ENCODE assay signal across 9 cellular contexts in genomic region chr4:105637409-105638258, GRCh38.
DNase-seq lines count a peak whose midpoint lies in the region; ATAC-seq, FAIRE-seq and TF ChIP-seq lines count a peak whose summit lies in the region.
"Had no signal": no experiment of that assay in that cellular context is flagged by ENCODE, and none has a peak within 500 bp of the region (broad histone marks: within the 10 kb centered on the region; RNA-seq: fewer than 3 reads in every experiment).

No MANE protein-coding gene starts in this region.

- no peaks in the 10 kb centered on the region for H3K27me3 ChIP-seq in bronchial epithelial cell (ENCODE audit: control insufficient read depth, insufficient read depth, low read length)

- FAIRE-seq in bronchial epithelial cell (lab: Jason Lieb, UNC) (no peak), H54 (lab: Jason Lieb, UNC) (no peak)

- H3K36me3 ChIP-seq in bronchial epithelial cell (ENCODE audit: control insufficient read depth, insufficient read depth, low read length) = no peaks in the 10 kb centered on the region

- DNase-seq in activated naive CD8-positive, alpha-beta T cell treated with anti-CD3 and anti-CD28 coated beads, Interleukin-2, amount 50 U/mL, for 24 hours = peak; percentile 2
- no peak for DNase-seq in activated naive CD8-positive, alpha-beta T cell treated with anti-CD3 and anti-CD28 coated beads for 36 hours
- DNase-seq in NCI-H226 (peak; percentile 7), bronchial epithelial cell (ENCODE audit: low read depth) (peak; percentile 26), middle frontal gyrus (ENCODE audit: extremely low spot score, low spot score) (peak; percentile 30), H54 (ENCODE audit: insufficient read length, low spot score) (no peak), GM19240 (ENCODE audit: insufficient read length, low spot score) (no peak)

- no peak for ATAC-seq in activated naive CD8-positive, alpha-beta T cell treated with anti-CD3 and anti-CD28 coated beads, Interleukin-2, amount 50 U/mL, for 24 hours
- ATAC-seq in HG03060 (IDR thresholded peaks at IDR 0.05; ENCODE audit: low read depth, unreplicated experiment) = peak; percentile 74

- no peak overlapping the region for H3K4me3 Mint-ChIP-seq in activated naive CD8-positive, alpha-beta T cell treated with anti-CD3 and anti-CD28 coated beads, Interleukin-2, amount 50 U/mL, for 24 hours
- no peak overlapping the region for H3K4me3 Mint-ChIP-seq in activated naive CD8-positive, alpha-beta T cell treated with anti-CD3 and anti-CD28 coated beads for 36 hours
- H3K4me3 Mint-ChIP-seq: CD4-positive, alpha-beta T cell had no signal

- no peak for TF ChIP-seq CTCF in bronchial epithelial cell (IDR thresholded peaks at IDR 0.05; ENCODE audit: insufficient read depth, low read length, severe bottlenecking)

- no peaks in the 10 kb centered on the region for H3K9me3 Mint-ChIP-seq in activated naive CD8-positive, alpha-beta T cell treated with anti-CD3 and anti-CD28 coated beads, Interleukin-2, amount 50 U/mL, for 24 hours
- H3K9me3 Mint-ChIP-seq in activated naive CD8-positive, alpha-beta T cell treated with anti-CD3 and anti-CD28 coated beads for 36 hours = no peaks in the 10 kb centered on the region
- H3K9me3 Mint-ChIP-seq: CD4-positive, alpha-beta T cell had no signal

- no peak overlapping the region for H3K4me3 ChIP-seq in bronchial epithelial cell (ENCODE audit: low read depth, low read length)

- no peak overlapping the region for H3K27ac Mint-ChIP-seq in activated naive CD8-positive, alpha-beta T cell treated with anti-CD3 and anti-CD28 coated beads, Interleukin-2, amount 50 U/mL, for 24 hours
- no peak overlapping the region for H3K27ac Mint-ChIP-seq in activated naive CD8-positive, alpha-beta T cell treated with anti-CD3 and anti-CD28 coated beads for 36 hours
- H3K27ac Mint-ChIP-seq: CD4-positive, alpha-beta T cell had no signal

- TF ChIP-seq POLR2A in H54 (IDR thresholded peaks at IDR 0.05; ENCODE audit: low read depth, low read length) = no peak

- H3K4me1 Mint-ChIP-seq in activated naive CD8-positive, alpha-beta T cell treated with anti-CD3 and anti-CD28 coated beads, Interleukin-2, amount 50 U/mL, for 24 hours = peaks cover 3% of the 10 kb centered on the region
- H3K4me1 Mint-ChIP-seq in activated naive CD8-positive, alpha-beta T cell treated with anti-CD3 and anti-CD28 coated beads for 36 hours = peaks cover 2% of the 10 kb centered on the region

- peaks cover 7% of the 10 kb centered on the region for H3K27me3 Mint-ChIP-seq in activated naive CD8-positive, alpha-beta T cell treated with anti-CD3 and anti-CD28 coated beads, Interleukin-2, amount 50 U/mL, for 24 hours
- H3K27me3 Mint-ChIP-seq in activated naive CD8-positive, alpha-beta T cell treated with anti-CD3 and anti-CD28 coated beads for 36 hours = peaks cover 4% of the 10 kb centered on the region

- H3K36me3 Mint-ChIP-seq in activated naive CD8-positive, alpha-beta T cell treated with anti-CD3 and anti-CD28 coated beads, Interleukin-2, amount 50 U/mL, for 24 hours (ENCODE audit: low read depth) = no peaks in the 10 kb centered on the region
- H3K36me3 Mint-ChIP-seq in activated naive CD8-positive, alpha-beta T cell treated with anti-CD3 and anti-CD28 coated beads for 36 hours = no peaks in the 10 kb centered on the region

Comparison
In these comparisons a context has a peak if more than half of its experiments do, and no peak if none do; other contexts are left out.
1. DNase-seq: peak in activated naive CD8-positive, alpha-beta T cell treated with anti-CD3 and anti-CD28 coated beads, Interleukin-2, amount 50 U/mL, for 24 hours (single experiment), NCI-H226 (single experiment), bronchial epithelial cell (single experiment) and middle frontal gyrus (single experiment); none in activated naive CD8-positive, alpha-beta T cell treated with anti-CD3 and anti-CD28 coated beads for 36 hours (single experiment), H54 (single experiment) and GM19240 (single experiment).